15 cellular contexts compared by ENCODE assay signal in the genomic region with DNA sequence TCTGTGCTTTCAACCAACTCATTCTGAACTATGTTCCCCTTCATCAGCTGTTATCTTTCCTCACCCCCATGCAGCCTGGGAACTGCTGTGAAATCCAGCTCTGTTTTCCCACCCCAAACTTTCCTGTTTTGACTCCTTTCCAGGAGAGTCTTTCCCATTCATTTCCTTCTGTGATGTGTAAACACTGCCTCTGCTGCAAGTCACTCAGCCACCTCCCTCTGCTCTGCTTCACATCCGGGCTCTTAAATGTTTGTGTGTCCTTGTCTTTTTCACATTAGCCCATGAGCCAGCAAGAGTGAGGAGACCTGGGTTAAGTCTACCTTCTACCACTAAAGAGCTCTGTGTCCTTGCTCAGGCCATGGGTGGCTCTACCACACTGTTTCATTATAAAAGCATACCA.
"Had no signal": no experiment of that assay in that cellular context is flagged by ENCODE, and none has a peak within 500 bp of the region (broad histone marks: within the 10 kb centered on the region; RNA-seq: fewer than 3 reads in every experiment).

No MANE protein-coding gene starts in this region.

- H3K4me3 Mint-ChIP-seq: activated B cell treated with CpG ODN at 0.5 μM for 24 hours; activated naive CD4-positive, alpha-beta T cell treated with anti-CD3 and anti-CD28 coated beads, Interleukin-2, amount 50 U/mL, for 24 hours; brain; central memory CD8-positive, alpha-beta T cell; neural crest cell; stimulated activated naive CD8-positive, alpha-beta T cell treated with anti-CD3 and anti-CD28 coated beads, Interleukin-15, amount 100 ng/mL, for 72 hours had no signal

- H3K9me3 Mint-ChIP-seq: activated B cell treated with CpG ODN at 0.5 μM for 24 hours; activated naive CD4-positive, alpha-beta T cell treated with anti-CD3 and anti-CD28 coated beads, Interleukin-2, amount 50 U/mL, for 24 hours; activated T-helper 2 cell treated with anti-CD3 and anti-CD28 coated beads, Interferon-gamma antibody, Interleukin-2, Interleukin-4, amounts not matched to agents 10 μg/mL and 5 μg/mL and 100 μg/mL, durations not matched to agents 14 hours and 24 hours and 36 hours; central memory CD8-positive, alpha-beta T cell had no signal

- FAIRE-seq: kidney had no signal

- H3K4me1 Mint-ChIP-seq: activated B cell treated with CpG ODN at 0.5 μM for 24 hours; activated naive CD4-positive, alpha-beta T cell treated with anti-CD3 and anti-CD28 coated beads, Interleukin-2, amount 50 U/mL, for 24 hours; central memory CD8-positive, alpha-beta T cell; neural crest cell; stimulated activated naive CD8-positive, alpha-beta T cell treated with anti-CD3 and anti-CD28 coated beads, Interleukin-15, amount 100 ng/mL, for 72 hours had no signal

- H3K27ac Mint-ChIP-seq: activated B cell treated with CpG ODN at 0.5 μM for 24 hours; activated naive CD4-positive, alpha-beta T cell treated with anti-CD3 and anti-CD28 coated beads, Interleukin-2, amount 50 U/mL, for 24 hours; activated T-helper 2 cell treated with anti-CD3 and anti-CD28 coated beads, Interferon-gamma antibody, Interleukin-2, Interleukin-4, amounts not matched to agents 10 μg/mL and 5 μg/mL and 100 μg/mL, durations not matched to agents 14 hours and 24 hours and 36 hours had no signal

- DNase-seq: activated B cell treated with CpG ODN at 0.5 μM for 24 hours; activated CD4-positive, alpha-beta T cell treated with anti-CD3 and anti-CD28 coated beads, Interleukin-2, amount 50 U/mL, for 1 hour; amniotic stem cell; effector memory CD4-positive, alpha-beta T cell; kidney; left ventricle myocardium superior; stimulated activated CD4-positive, alpha-beta T cell treated with anti-CD3 and anti-CD28 coated beads, Interleukin-15, amount 100 ng/mL, for 24 hours; stimulated activated CD4-positive, alpha-beta T cell treated with anti-CD3 and anti-CD28 coated beads, Interleukin-4, amount 100 ng/mL, for 4 hours; stimulated activated naive CD8-positive, alpha-beta T cell treated with anti-CD3 and anti-CD28 coated beads, Interleukin-15, amount 100 ng/mL, for 72 hours; testis had no signal

- H3K36me3 Mint-ChIP-seq: activated naive CD4-positive, alpha-beta T cell treated with anti-CD3 and anti-CD28 coated beads, Interleukin-2, amount 50 U/mL, for 24 hours; brain had no signal
